ENCODE assay signal across 1 cellular context in genomic region chr3:58036287-58037032, GRCh38.
TF ChIP-seq lines count a peak whose summit lies in the region.

No MANE protein-coding gene starts in this region.

TF ChIP-seq in HEK293, 187 proteins besides CTCF, POLR2A, EP300 and RAD21 (continued from another document):
- TF ChIP-seq TSHZ1 (tag by site-specific recombination; IDR thresholded peaks at IDR 0.05; ENCODE audit: borderline replicate concordance) (no peak), ZXDB (tag by site-specific recombination; IDR thresholded peaks at IDR 0.05) (no peak), ZNF600 (tag by site-specific recombination; IDR thresholded peaks at IDR 0.05) (peak; percentile 40; the same call in 1 of the 2 replicates), SALL2 (tag by site-specific recombination; IDR thresholded peaks at IDR 0.05; ENCODE audit: borderline replicate concordance) (no peak)
